ENCODE assay signal across 21 cellular contexts in the genomic region with DNA sequence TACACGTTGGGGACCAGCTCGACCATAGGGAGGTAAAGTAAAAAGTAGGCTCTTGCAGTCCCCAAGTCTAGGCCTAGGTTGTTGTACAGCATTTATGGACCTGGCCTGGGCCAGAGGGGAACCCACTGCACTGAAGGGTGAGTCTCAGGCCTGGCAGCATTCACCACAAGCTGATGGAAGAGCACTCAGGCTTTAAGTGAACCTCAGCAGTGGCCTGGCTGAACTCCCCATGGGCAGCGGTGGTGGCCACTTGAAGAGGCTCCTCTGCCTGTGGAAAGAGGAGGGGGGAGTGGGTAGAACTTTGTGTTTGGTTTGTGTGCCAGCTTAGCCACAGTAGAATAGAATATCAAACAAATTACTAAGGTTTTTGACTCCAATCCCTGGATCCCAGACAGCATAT.
"Had no signal": no experiment of that assay in that cellular context is flagged by ENCODE, and none has a peak within 500 bp of the region (broad histone marks: within the 10 kb centered on the region; RNA-seq: fewer than 3 reads in every experiment).

No MANE protein-coding gene starts in this region.

- H3K27me3 ChIP-seq: esophagus squamous epithelium, heart right ventricle, neutrophil had no signal

- H3K9me3 ChIP-seq: esophagus squamous epithelium, heart right ventricle, neutrophil, prostate gland, thoracic aorta had no signal

- H3K27ac ChIP-seq: epithelial cell of prostate, esophagus squamous epithelium, neutrophil, prostate gland, thoracic aorta had no signal

- H3K36me3 ChIP-seq: esophagus squamous epithelium, heart right ventricle, neutrophil, prostate gland, thoracic aorta had no signal

- H3K4me3 ChIP-seq: esophagus squamous epithelium, heart right ventricle, prostate gland, thoracic aorta had no signal

- DNase-seq: activated CD4-positive, alpha-beta memory T cell treated with anti-CD3 and anti-CD28 coated beads for 36 hours; activated CD4-positive, alpha-beta T cell treated with anti-CD3 and anti-CD28 coated beads, Interleukin-2, amount 10 ng/mL, durations not matched to agents 24 days and 14 days; activated CD4-positive, CD25-positive, alpha-beta regulatory T cell treated with anti-CD3 and anti-CD28 coated beads, Interleukin-2, amount 50 U/mL, for 72 hours; activated CD8-positive, alpha-beta memory T cell treated with anti-CD3 and anti-CD28 coated beads, Interleukin-2, amount 50 U/mL, for 4 hours; activated gamma-delta T cell; activated naive CD4-positive, alpha-beta T cell treated with anti-CD3 and anti-CD28 coated beads, Interleukin-2, amount 50 U/mL, for 16 hours; activated T-cell treated with anti-CD3 and anti-CD28 coated beads, Interleukin-2, amount 50 U/mL, for 1 hour; amniotic stem cell; central memory CD4-positive, alpha-beta T cell; effector CD4-positive, alpha-beta T cell; esophagus squamous epithelium; foreskin melanocyte; mammary epithelial cell; stimulated activated CD4-positive, alpha-beta T cell treated with anti-CD3 and anti-CD28 coated beads, Interleukin-15, amount 100 ng/mL, for 24 hours; stimulated activated CD4-positive, alpha-beta T cell treated with anti-CD3 and anti-CD28 coated beads, Interleukin-2, amount 100 ng/mL, for 24 hours; stimulated activated naive CD4-positive, alpha-beta T cell had no signal

- H3K4me1 ChIP-seq: heart right ventricle, prostate gland had no signal
